ENCODE assay signal across 8 cellular contexts in genomic region chr10:124035928-124036558, GRCh38. TPM values are rescaled to one million over a fixed set of nuclear protein-coding genes. Genes with fewer than 3 reads are reported as not detected.
DNase-seq lines count a peak whose midpoint lies in the region; ATAC-seq, FAIRE-seq and TF ChIP-seq lines count a peak whose summit lies in the region.

No MANE protein-coding gene starts in this region.

- H4K20me1 ChIP-seq in astrocyte (ENCODE audit: insufficient read depth, low read length), result no peaks in the 10 kb centered on the region

- peak; percentile 52 for DNase-seq in activated CD4-positive, alpha-beta T cell treated with anti-CD3 and anti-CD28 coated beads, Interleukin-2, amount 10 ng/mL, durations not matched to agents 7 days and 5 days
- DNase-seq in activated CD4-positive, alpha-beta T cell treated with anti-CD3 and anti-CD28 coated beads, Interleukin-2, amount 50 U/mL, for 1 hour, result no peak
- peak; percentile 97 for DNase-seq in NAMALWA (ENCODE audit: low spot score)
- no peak for DNase-seq in astrocyte (ENCODE audit: low read depth)
- peak; percentile 24 for DNase-seq in progenitor cell of endocrine pancreas (ENCODE audit: low spot score, unreplicated experiment)
- DNase-seq in activated gamma-delta T cell (lab: John Stamatoyannopoulos, UW), result no peak
- no peak for DNase-seq in BE2C

- H3K9ac ChIP-seq in astrocyte (ENCODE audit: low read length), result no peak overlapping the region

- H3K36me3 ChIP-seq in astrocyte (ENCODE audit: insufficient read depth, low read length) (no peaks in the 10 kb centered on the region), BE2C (no peaks in the 10 kb centered on the region)

- POLR2A ChIA-PET in activated CD4-positive, alpha-beta T cell treated with anti-CD3 and anti-CD28 coated beads, Interleukin-2, amount 10 ng/mL, durations not matched to agents 7 days and 5 days (lab: Charles Lee), result no interaction called here

- peaks cover 9% of the 10 kb centered on the region for H3K27me3 Mint-ChIP-seq in activated CD4-positive, alpha-beta T cell treated with anti-CD3 and anti-CD28 coated beads, Interleukin-2, amount 10 ng/mL, durations not matched to agents 7 days and 5 days
- H3K27me3 Mint-ChIP-seq in astrocyte (ENCODE audit: low read depth, unreplicated experiment) (peaks cover 7% of the 10 kb centered on the region), progenitor cell of endocrine pancreas (no peaks in the 10 kb centered on the region)

- no peak overlapping the region for H3K4me3 ChIP-seq in astrocyte (ENCODE audit: insufficient read depth, low read depth, low read length)
- H3K4me3 ChIP-seq in BE2C (ENCODE audit: low read depth, low read length), result no peak overlapping the region

- H3K4me1 Mint-ChIP-seq in activated CD4-positive, alpha-beta T cell treated with anti-CD3 and anti-CD28 coated beads, Interleukin-2, amount 10 ng/mL, durations not matched to agents 7 days and 5 days, result peaks cover 18% of the 10 kb centered on the region
- peaks cover 4% of the 10 kb centered on the region for H3K4me1 Mint-ChIP-seq in astrocyte (ENCODE audit: low read depth, unreplicated experiment)
- H3K4me1 Mint-ChIP-seq in progenitor cell of endocrine pancreas (ENCODE audit: low read depth), result peaks cover 11% of the 10 kb centered on the region

- H3K9me3 ChIP-seq in astrocyte (ENCODE audit: insufficient read depth, low read depth, low read length), result no peaks in the 10 kb centered on the region
- no peaks in the 10 kb centered on the region for H3K9me3 ChIP-seq in BE2C

- CTCF ChIA-PET in activated CD4-positive, alpha-beta T cell treated with anti-CD3 and anti-CD28 coated beads, Interleukin-2, amount 10 ng/mL, durations not matched to agents 7 days and 5 days (lab: Charles Lee), result interaction anchor here (0.6 to 0.7 kb wide), 2 partner anchors 55 to 353 kb away, joined by 3 read pairs; no protein-coding TSS in a partner anchor

- H3K9me3 Mint-ChIP-seq in activated CD4-positive, alpha-beta T cell treated with anti-CD3 and anti-CD28 coated beads, Interleukin-2, amount 10 ng/mL, durations not matched to agents 7 days and 5 days, result no peaks in the 10 kb centered on the region
- H3K9me3 Mint-ChIP-seq in astrocyte (ENCODE audit: unreplicated experiment) (peaks cover 2% of the 10 kb centered on the region), progenitor cell of endocrine pancreas (ENCODE audit: low read depth) (no peaks in the 10 kb centered on the region)

- peaks cover 14% of the 10 kb centered on the region for H3K4me1 ChIP-seq in astrocyte (ENCODE audit: insufficient read depth, low read length)
- no peaks in the 10 kb centered on the region; the same call in 1 of the 2 replicates for H3K4me1 ChIP-seq in BE2C

- H3K4me3 Mint-ChIP-seq in activated CD4-positive, alpha-beta T cell treated with anti-CD3 and anti-CD28 coated beads, Interleukin-2, amount 10 ng/mL, durations not matched to agents 7 days and 5 days, result peak overlapping the region; percentile 9
- H3K4me3 Mint-ChIP-seq in astrocyte (ENCODE audit: unreplicated experiment) (peak overlapping the region; percentile 14), progenitor cell of endocrine pancreas (ENCODE audit: low read depth) (no peak overlapping the region)

- ATAC-seq in HG02623 (IDR thresholded peaks at IDR 0.05; ENCODE audit: unreplicated experiment), result peak; percentile 98

- H3K27ac Mint-ChIP-seq in activated CD4-positive, alpha-beta T cell treated with anti-CD3 and anti-CD28 coated beads, Interleukin-2, amount 10 ng/mL, durations not matched to agents 7 days and 5 days, result peak overlapping the region; percentile 83
- H3K27ac Mint-ChIP-seq in astrocyte (ENCODE audit: unreplicated experiment) (no peak overlapping the region), progenitor cell of endocrine pancreas (peak overlapping the region; percentile 80)

- no peaks in the 10 kb centered on the region for H3K79me2 ChIP-seq in astrocyte (ENCODE audit: insufficient read depth, low read length)

- no peak for FAIRE-seq in astrocyte (lab: Jason Lieb, UNC)

- peaks cover 15% of the 10 kb centered on the region for H3K27me3 ChIP-seq in astrocyte (ENCODE audit: insufficient read depth, low read length)
- no peaks in the 10 kb centered on the region for H3K27me3 ChIP-seq in BE2C

- no peak overlapping the region for H3K4me2 ChIP-seq in astrocyte (ENCODE audit: low read length)

- TF ChIP-seq CTCF in astrocyte (IDR thresholded peaks at IDR 0.05; ENCODE audit: insufficient read depth, low read depth, low read length), result no peak
- no peak for TF ChIP-seq CTCF in progenitor cell of endocrine pancreas (IDR thresholded peaks at IDR 0.05; ENCODE audit: unreplicated experiment)
- TF ChIP-seq CTCF in BE2C (IDR thresholded peaks at IDR 0.05; ENCODE audit: low read depth, low read length), result no peak

- no peak overlapping the region for H2AFZ ChIP-seq in astrocyte (ENCODE audit: low read depth, low read length)

- H3K27ac ChIP-seq in astrocyte (ENCODE audit: low read depth, low read length), result no peak overlapping the region

- H3K36me3 Mint-ChIP-seq in activated CD4-positive, alpha-beta T cell treated with anti-CD3 and anti-CD28 coated beads, Interleukin-2, amount 10 ng/mL, durations not matched to agents 7 days and 5 days (ENCODE audit: low read depth), result no peaks in the 10 kb centered on the region
- H3K36me3 Mint-ChIP-seq in astrocyte (ENCODE audit: low read depth, unreplicated experiment) (peaks cover 25% of the 10 kb centered on the region), progenitor cell of endocrine pancreas (ENCODE audit: insufficient read depth) (no peaks in the 10 kb centered on the region)

RNA-seq across cellular contexts. Expression of gene CHST15, which starts 57.4 kb away (rescaled TPM):
- total RNA-seq in activated CD4-positive, alpha-beta T cell treated with anti-CD3 and anti-CD28 coated beads, Interleukin-2, amount 10 ng/mL, durations not matched to agents 7 days and 5 days, result not detected
- total RNA-seq in astrocyte (20.6 and 21.2 TPM in 2 replicates), progenitor cell of endocrine pancreas (7.9 and 8.1 TPM in 2 replicates)
- 32.1 TPM for polyA plus RNA-seq in BE2C (2012; ENCODE audit: insufficient read depth, insufficient read length, low read depth)

Comparison
In these comparisons a context has a peak if more than half of its experiments do, and no peak if none do; other contexts are left out.
1. DNase-seq: peak in activated CD4-positive, alpha-beta T cell treated with anti-CD3 and anti-CD28 coated beads, Interleukin-2, amount 10 ng/mL, durations not matched to agents 7 days and 5 days (single experiment), NAMALWA (single experiment) and progenitor cell of endocrine pancreas (single experiment); none in activated CD4-positive, alpha-beta T cell treated with anti-CD3 and anti-CD28 coated beads, Interleukin-2, amount 50 U/mL, for 1 hour (single experiment), astrocyte (single experiment), activated gamma-delta T cell (single experiment) and BE2C (single experiment).